32 cellular contexts compared by ENCODE assay signal in genomic region chr16:56672761-56673536, GRCh38. TPM values are rescaled to one million over a fixed set of nuclear protein-coding genes. Genes with fewer than 3 reads are reported as not detected.
DNase-seq lines count a peak whose midpoint lies in the region; FAIRE-seq and TF ChIP-seq lines count a peak whose summit lies in the region.
"Had no signal": no experiment of that assay in that cellular context is flagged by ENCODE, and none has a peak within 500 bp of the region (broad histone marks: within the 10 kb centered on the region; RNA-seq: fewer than 3 reads in every experiment).

No MANE protein-coding gene starts in this region.

- in situ Hi-C loops in GM23248 (cut with MboI) = no loop called here

- H4K20me1 ChIP-seq in GM23248 (ENCODE audit: insufficient read depth) = no peaks in the 10 kb centered on the region

- H3K9me2 ChIP-seq in GM23248 (ENCODE audit: insufficient read depth) = no peaks in the 10 kb centered on the region

- no peak overlapping the region for H3K27ac ChIP-seq in GM23248
- H3K27ac ChIP-seq: lower lobe of right lung, RWPE1, stomach, tibial artery, VCaP had no signal

- no peaks in the 10 kb centered on the region for H3K36me3 ChIP-seq in GM23248 (ENCODE audit: low read depth)
- H3K36me3 ChIP-seq: lower lobe of right lung, stomach, tibial artery had no signal

- H3K4me3 Mint-ChIP-seq in HFFc6 = no peak overlapping the region
- H3K4me3 Mint-ChIP-seq: activated CD4-positive, alpha-beta T cell treated with anti-CD3 and anti-CD28 coated beads, Interleukin-2, amount 10 ng/mL, durations not matched to agents 7 days and 5 days; activated T-cell treated with anti-CD3 and anti-CD28 coated beads, Interleukin-2, amount 50 U/mL, for 24 hours; natural killer cell had no signal

- H3K4me1 ChIP-seq in GM23248 (ENCODE audit: insufficient read depth) = no peaks in the 10 kb centered on the region

- no peak overlapping the region for H3K4me2 ChIP-seq in GM23248 (ENCODE audit: unreplicated experiment)
- H3K4me2 ChIP-seq: smooth muscle cell had no signal

- no peak overlapping the region for H3K4me3 ChIP-seq in GM23248
- no peak overlapping the region for H3K4me3 ChIP-seq in foreskin fibroblast (ENCODE audit: low read depth in 1 of 2, low read length in 2 of 2)
- H3K4me3 ChIP-seq: lower lobe of right lung, smooth muscle cell, stomach, tibial artery had no signal

- no peaks in the 10 kb centered on the region for H3K9me3 Mint-ChIP-seq in HFFc6
- H3K9me3 Mint-ChIP-seq: activated CD4-positive, alpha-beta T cell treated with anti-CD3 and anti-CD28 coated beads, Interleukin-2, amount 10 ng/mL, durations not matched to agents 7 days and 5 days; activated T-cell treated with anti-CD3 and anti-CD28 coated beads, Interleukin-2, amount 50 U/mL, for 24 hours; CD8-positive, alpha-beta memory T cell; natural killer cell had no signal

- H3K27ac Mint-ChIP-seq in HFFc6 = no peak overlapping the region
- H3K27ac Mint-ChIP-seq: activated CD4-positive, alpha-beta T cell treated with anti-CD3 and anti-CD28 coated beads, Interleukin-2, amount 10 ng/mL, durations not matched to agents 7 days and 5 days; activated T-cell treated with anti-CD3 and anti-CD28 coated beads, Interleukin-2, amount 50 U/mL, for 24 hours; CD8-positive, alpha-beta memory T cell; natural killer cell had no signal

- H3K27me3 Mint-ChIP-seq in HFFc6 (ENCODE audit: insufficient read depth) = peaks cover 70% of the 10 kb centered on the region

- peaks cover 7% of the 10 kb centered on the region; the same call in 1 of the 2 replicates for H3K4me1 Mint-ChIP-seq in HFFc6 (ENCODE audit: low read depth)

- no peak for FAIRE-seq in RCC 7860 (lab: Jason Lieb, UNC)
- FAIRE-seq: A204.1, GM19239 had no signal

- no peak for TF ChIP-seq CTCF in foreskin fibroblast (IDR thresholded peaks at IDR 0.05; ENCODE audit: low read depth, low read length)
- no peak for TF ChIP-seq CTCF in HFFc6 (IDR thresholded peaks at IDR 0.05)

- DNase-seq in NCI-H1694 treated with DMSO at 0.1 percent for 48 hours (lab: John Stamatoyannopoulos, UW) (peak; percentile 2), NCI-H1694 (lab: John Stamatoyannopoulos, UW) (no peak), GM23248 (peak; percentile 20), RCC 7860 (ENCODE audit: low spot score) (peak; percentile 4), foreskin fibroblast (peak; percentile 48 to 58), NK-92 (lab: John Stamatoyannopoulos, UW; ENCODE audit: unreplicated experiment) (no peak), HFFc6 (no peak), iPS-NIHi7 (ENCODE audit: extremely low spot score) (no peak)
- DNase-seq: activated CD4-positive, alpha-beta T cell treated with anti-CD3 and anti-CD28 coated beads, Interleukin-2, amount 10 ng/mL, durations not matched to agents 7 days and 5 days; activated T-cell treated with anti-CD3 and anti-CD28 coated beads, Interleukin-2, amount 50 U/mL, for 24 hours; CD8-positive, alpha-beta memory T cell; cerebellar nuclear complex; GDM1; H7; lower lobe of right lung; natural killer cell; NCI-H1436; NCI-H69; stimulated activated CD4-positive, alpha-beta T cell treated with anti-CD3 and anti-CD28 coated beads, Interleukin-1b, Interleukin-23, amount 100 ng/mL, for 48 hours; stimulated activated CD8-positive, alpha-beta memory T cell treated with anti-CD3 and anti-CD28 coated beads, Interleukin-4, amount 100 ng/mL, for 48 hours; stomach; tibial artery had no signal

- no peaks in the 10 kb centered on the region for H3K79me2 ChIP-seq in GM23248 (ENCODE audit: insufficient read depth)

- H3K36me3 Mint-ChIP-seq in HFFc6 (ENCODE audit: low read depth) = no peaks in the 10 kb centered on the region; the same call in 1 of the 2 replicates
- H3K36me3 Mint-ChIP-seq: natural killer cell had no signal

- no peak overlapping the region for H2AFZ ChIP-seq in GM23248

- H3K27me3 ChIP-seq in GM23248 (replicated peaks; ENCODE audit: insufficient read depth) = peaks cover 22% of the 10 kb centered on the region

- H3K9me3 ChIP-seq in GM23248 (ENCODE audit: low read depth) = no peaks in the 10 kb centered on the region
- H3K9me3 ChIP-seq: lower lobe of right lung, stomach, tibial artery had no signal

- H3K9ac ChIP-seq in GM23248 = no peak overlapping the region

- H3F3A ChIP-seq in GM23248 (ENCODE audit: insufficient read depth) = no peaks in the 10 kb centered on the region

- 81 to 85% methylated on average over 11 of the region's 11 CpGs for WGBS in GM23248 (ENCODE audit: low coverage in 1 of 2, low lambda C conversion rate in 2 of 2, missing lambda C conversion rate in 2 of 2), 2 experiments

RNA-seq across cellular contexts. Expression of gene MT1H, which starts 3.3 kb away (rescaled TPM):
- total RNA-seq in GM23248 (2014; rRNA removed; shearing (Covaris generic)) = not detected in 2 replicates
- not detected in 2 replicates for polyA plus RNA-seq in GM23248 (2016; fragmentation: Nextera tagmentation; extraction: Ambion mirVana)
- not detected for total RNA-seq in HFFc6 (2021; fragmentation: NEBNext Ultra II Directional; extraction: Animal tissue kit (Norgen Biotek cat#: 25700))
- total RNA-seq: dermis microvascular lymphatic vessel endothelial cell, endothelial cell of umbilical vein, kidney epithelial cell, natural killer cell, osteoblast, smooth muscle cell had no signal
- polyA plus RNA-seq: CD8-positive, alpha-beta memory T cell; endothelial cell of umbilical vein; smooth muscle cell had no signal

RNA-seq across cellular contexts. Expression of gene MT1G, which starts 5.1 kb away (rescaled TPM):
- not detected in 2 replicates for total RNA-seq in GM23248 (2014; rRNA removed; shearing (Covaris generic))
- polyA plus RNA-seq in GM23248 (2016; fragmentation: Nextera tagmentation; extraction: Ambion mirVana) = 3.3 and 4.4 TPM in 2 replicates
- total RNA-seq in HFFc6 (2021; fragmentation: NEBNext Ultra II Directional; extraction: Animal tissue kit (Norgen Biotek cat#: 25700)) = under 1 TPM in 1 of 6 experiments, not detected in 5; 0.73 TPM
- total RNA-seq: dermis microvascular lymphatic vessel endothelial cell, endothelial cell of umbilical vein, osteoblast, smooth muscle cell had no signal
- polyA plus RNA-seq: CD8-positive, alpha-beta memory T cell; endothelial cell of umbilical vein; smooth muscle cell had no signal

RNA-seq across cellular contexts. Expression of gene MT1X, which starts 9.3 kb away (rescaled TPM):
- total RNA-seq in GM23248 (2014; rRNA removed; shearing (Covaris generic)) = 26.2 and 113 TPM in 2 replicates
- polyA plus RNA-seq in GM23248 (2016; fragmentation: Nextera tagmentation; extraction: Ambion mirVana) = 126 and 146 TPM in 2 replicates
- 10 to 100 TPM; 28.0 to 38.7 (median 33.3) TPM for total RNA-seq in HFFc6 (2021; fragmentation: NEBNext Ultra II Directional; extraction: Animal tissue kit (Norgen Biotek cat#: 25700))

RNA-seq across cellular contexts. Expression of gene MT1F, which starts 15.2 kb away (rescaled TPM):
- 1.1 TPM in 1 of 2 replicates, not detected in the other for total RNA-seq in GM23248 (2014; rRNA removed; shearing (Covaris generic))
- polyA plus RNA-seq in GM23248 (2016; fragmentation: Nextera tagmentation; extraction: Ambion mirVana) = 4.5 and 5.4 TPM in 2 replicates
- not detected for total RNA-seq in HFFc6 (2021; fragmentation: NEBNext Ultra II Directional; extraction: Animal tissue kit (Norgen Biotek cat#: 25700))

RNA-seq across cellular contexts. Expression of gene MT1B, which starts 21.3 kb away (rescaled TPM):
- not detected in 2 replicates for total RNA-seq in GM23248 (2014; rRNA removed; shearing (Covaris generic))
- polyA plus RNA-seq in GM23248 (2016; fragmentation: Nextera tagmentation; extraction: Ambion mirVana) = not detected in 2 replicates
- total RNA-seq in HFFc6 (2021; fragmentation: NEBNext Ultra II Directional; extraction: Animal tissue kit (Norgen Biotek cat#: 25700)) = not detected
- total RNA-seq: activated CD4-positive, alpha-beta T cell treated with anti-CD3 and anti-CD28 coated beads, Interleukin-2, amount 10 ng/mL, durations not matched to agents 7 days and 5 days; CD8-positive, alpha-beta memory T cell; dermis microvascular lymphatic vessel endothelial cell; endothelial cell of umbilical vein; H7; kidney epithelial cell; lower lobe of right lung; natural killer cell; osteoblast; smooth muscle cell; stomach; T-helper 2 cell treated with Interferon-gamma antibody and Interleukin-4, amounts not matched to agents 100 ng/mL and 5 ng/mL, for 36 hours had no signal
- polyA plus RNA-seq: CD8-positive, alpha-beta memory T cell; endothelial cell of umbilical vein; smooth muscle cell had no signal

Comparison
In these comparisons a context has a peak if more than half of its experiments do, and no peak if none do; other contexts are left out.
1. DNase-seq: peak in NCI-H1694 treated with DMSO at 0.1 percent for 48 hours (single experiment), GM23248 (single experiment), RCC 7860 (single experiment) and foreskin fibroblast (2 of 2); none in NCI-H1694 (single experiment), NK-92 (single experiment), HFFc6 (single experiment) and iPS-NIHi7 (single experiment).